1 cellular context compared by ENCODE assay signal in the genomic region with DNA sequence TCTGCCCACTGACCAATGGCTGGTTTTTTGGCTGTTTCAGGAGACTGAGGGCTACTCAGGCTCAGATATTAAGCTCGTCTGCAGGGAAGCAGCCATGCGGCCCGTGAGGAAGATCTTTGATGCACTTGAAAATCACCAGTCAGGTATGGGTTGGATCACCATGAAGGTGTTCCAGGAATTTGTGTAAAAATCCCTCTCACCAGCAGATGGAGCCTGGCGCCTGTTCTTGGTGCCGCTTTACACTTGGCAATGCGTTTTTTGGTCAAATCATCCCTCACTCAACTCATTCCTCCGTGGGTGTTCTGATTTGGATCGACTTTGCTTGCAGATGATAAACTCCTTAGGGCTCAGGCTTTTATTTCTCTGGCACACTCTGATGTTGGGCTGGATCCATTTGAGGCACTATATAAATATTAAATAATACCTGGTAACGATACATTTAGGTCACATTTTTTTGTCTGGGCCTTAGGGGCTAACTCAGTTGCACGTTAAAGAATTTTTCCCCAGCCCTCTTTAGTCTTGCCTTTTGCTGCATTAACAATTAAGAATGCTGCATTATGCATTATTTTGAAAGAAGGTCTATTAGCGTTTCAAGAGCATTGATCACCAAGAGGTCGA.
TF ChIP-seq lines count a peak whose summit lies in the region.

No MANE protein-coding gene starts in this region.

TF ChIP-seq in WTC11, 78 proteins besides CTCF, POLR2A, EP300 and RAD21 (continued from another document):
- TF ChIP-seq, protein P1, sequence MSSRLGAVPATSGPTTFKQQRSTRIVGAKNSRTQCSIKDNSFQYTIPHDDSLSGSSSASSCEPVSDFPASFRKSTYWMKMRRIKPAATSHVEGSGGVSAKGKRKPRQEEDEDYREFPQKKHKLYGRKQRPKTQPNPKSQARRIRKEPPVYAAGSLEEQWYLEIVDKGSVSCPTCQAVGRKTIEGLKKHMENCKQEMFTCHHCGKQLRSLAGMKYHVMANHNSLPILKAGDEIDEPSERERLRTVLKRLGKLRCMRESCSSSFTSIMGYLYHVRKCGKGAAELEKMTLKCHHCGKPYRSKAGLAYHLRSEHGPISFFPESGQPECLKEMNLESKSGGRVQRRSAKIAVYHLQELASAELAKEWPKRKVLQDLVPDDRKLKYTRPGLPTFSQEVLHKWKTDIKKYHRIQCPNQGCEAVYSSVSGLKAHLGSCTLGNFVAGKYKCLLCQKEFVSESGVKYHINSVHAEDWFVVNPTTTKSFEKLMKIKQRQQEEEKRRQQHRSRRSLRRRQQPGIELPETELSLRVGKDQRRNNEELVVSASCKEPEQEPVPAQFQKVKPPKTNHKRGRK (CRISPR knock-in tag; IDR thresholded peaks at IDR 0.05; ENCODE audit: borderline replicate concordance), result no peak
